In the genomic region with DNA sequence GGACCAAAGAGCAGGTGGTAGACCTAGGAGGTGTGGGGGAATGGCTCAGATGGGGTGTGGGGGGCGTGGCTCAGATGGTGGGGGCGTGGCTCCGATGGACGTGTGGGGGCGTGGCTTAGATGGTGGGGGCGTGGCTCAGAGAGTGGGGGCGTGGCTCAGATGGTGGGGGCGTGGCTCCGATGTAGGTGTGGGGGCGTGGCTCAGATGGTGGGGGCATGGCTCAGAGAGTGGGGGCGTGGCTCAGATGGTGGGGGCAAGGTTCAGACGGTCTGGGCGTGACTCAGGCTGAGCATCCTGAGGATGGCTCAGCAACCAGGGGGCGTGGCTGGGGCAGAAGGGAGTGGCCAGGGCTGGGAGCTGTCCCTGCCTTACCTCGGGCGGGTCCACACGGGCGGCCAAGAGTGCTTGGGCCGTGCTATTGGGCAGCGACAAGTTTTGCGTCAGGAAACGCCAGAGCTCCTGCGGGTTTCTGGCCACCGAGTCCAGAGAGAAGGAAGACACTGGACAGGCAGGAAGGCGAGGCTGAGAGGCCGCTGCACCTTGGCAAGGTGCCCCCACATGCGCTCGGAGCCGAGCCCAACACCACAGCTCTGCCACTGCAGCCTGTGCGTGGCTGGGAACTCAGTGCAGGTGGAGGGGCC, we compare ENCODE assay signal across 1 cellular context.
TF ChIP-seq lines count a peak whose summit lies in the region.

No MANE protein-coding gene starts in this region.

TF ChIP-seq in HepG2, 621 proteins besides CTCF, POLR2A, EP300 and RAD21 (continued from another document and continues in another):
- TF ChIP-seq, protein P1, sequence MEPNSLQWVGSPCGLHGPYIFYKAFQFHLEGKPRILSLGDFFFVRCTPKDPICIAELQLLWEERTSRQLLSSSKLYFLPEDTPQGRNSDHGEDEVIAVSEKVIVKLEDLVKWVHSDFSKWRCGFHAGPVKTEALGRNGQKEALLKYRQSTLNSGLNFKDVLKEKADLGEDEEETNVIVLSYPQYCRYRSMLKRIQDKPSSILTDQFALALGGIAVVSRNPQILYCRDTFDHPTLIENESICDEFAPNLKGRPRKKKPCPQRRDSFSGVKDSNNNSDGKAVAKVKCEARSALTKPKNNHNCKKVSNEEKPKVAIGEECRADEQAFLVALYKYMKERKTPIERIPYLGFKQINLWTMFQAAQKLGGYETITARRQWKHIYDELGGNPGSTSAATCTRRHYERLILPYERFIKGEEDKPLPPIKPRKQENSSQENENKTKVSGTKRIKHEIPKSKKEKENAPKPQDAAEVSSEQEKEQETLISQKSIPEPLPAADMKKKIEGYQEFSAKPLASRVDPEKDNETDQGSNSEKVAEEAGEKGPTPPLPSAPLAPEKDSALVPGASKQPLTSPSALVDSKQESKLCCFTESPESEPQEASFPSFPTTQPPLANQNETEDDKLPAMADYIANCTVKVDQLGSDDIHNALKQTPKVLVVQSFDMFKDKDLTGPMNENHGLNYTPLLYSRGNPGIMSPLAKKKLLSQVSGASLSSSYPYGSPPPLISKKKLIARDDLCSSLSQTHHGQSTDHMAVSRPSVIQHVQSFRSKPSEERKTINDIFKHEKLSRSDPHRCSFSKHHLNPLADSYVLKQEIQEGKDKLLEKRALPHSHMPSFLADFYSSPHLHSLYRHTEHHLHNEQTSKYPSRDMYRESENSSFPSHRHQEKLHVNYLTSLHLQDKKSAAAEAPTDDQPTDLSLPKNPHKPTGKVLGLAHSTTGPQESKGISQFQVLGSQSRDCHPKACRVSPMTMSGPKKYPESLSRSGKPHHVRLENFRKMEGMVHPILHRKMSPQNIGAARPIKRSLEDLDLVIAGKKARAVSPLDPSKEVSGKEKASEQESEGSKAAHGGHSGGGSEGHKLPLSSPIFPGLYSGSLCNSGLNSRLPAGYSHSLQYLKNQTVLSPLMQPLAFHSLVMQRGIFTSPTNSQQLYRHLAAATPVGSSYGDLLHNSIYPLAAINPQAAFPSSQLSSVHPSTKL (CRISPR knock-in tag; IDR thresholded peaks at IDR 0.05): no peak
- TF ChIP-seq HMG20B (CRISPR knock-in tag; conservative IDR thresholded peaks at IDR 0.05) (no peak), ZBTB1 (CRISPR knock-in tag; IDR thresholded peaks at IDR 0.05; ENCODE audit: borderline replicate concordance) (no peak), ZFP36L1 (CRISPR knock-in tag; IDR thresholded peaks at IDR 0.05) (no peak), AKAP8 (CRISPR knock-in tag; IDR thresholded peaks at IDR 0.05) (peak; percentile 61; the same call in 1 of the 2 replicates), ZNF790 (CRISPR knock-in tag; IDR thresholded peaks at IDR 0.05; ENCODE audit: borderline replicate concordance) (no peak), ELF1 (CRISPR knock-in tag; IDR thresholded peaks at IDR 0.05) (no peak), HNRNPK (IDR thresholded peaks at IDR 0.05; ENCODE audit: low read depth, low read length, poor library complexity, severe bottlenecking) (peak; percentile 40), RBFOX2 (IDR thresholded peaks at IDR 0.05; ENCODE audit: low read depth, low read length) (0 out of 2 replicates have a peak, but pooled peaks have one; percentile 30), ZNF724P (CRISPR knock-in tag; IDR thresholded peaks at IDR 0.05; ENCODE audit: borderline replicate concordance) (no peak), CBX5 (CRISPR knock-in tag; IDR thresholded peaks at IDR 0.05; ENCODE audit: borderline replicate concordance) (no peak), ZFP41 (CRISPR knock-in tag; IDR thresholded peaks at IDR 0.05; ENCODE audit: borderline replicate concordance) (no peak), SP1 (IDR thresholded peaks at IDR 0.05) (no peak), SP1 (CRISPR knock-in tag; IDR thresholded peaks at IDR 0.05) (peak; percentile 70), ZNF326 (CRISPR knock-in tag; IDR thresholded peaks at IDR 0.05; ENCODE audit: borderline replicate concordance) (no peak), ZNF644 (CRISPR knock-in tag; IDR thresholded peaks at IDR 0.05; ENCODE audit: low read depth) (no peak), GABPB1 (CRISPR knock-in tag; IDR thresholded peaks at IDR 0.05) (peak; percentile 24; the same call in 1 of the 2 replicates), ELF3 (CRISPR knock-in tag; IDR thresholded peaks at IDR 0.05) (peak; percentile 19; the same call in 1 of the 2 replicates), TOE1 (CRISPR knock-in tag; IDR thresholded peaks at IDR 0.05) (no peak), SALL1 (CRISPR knock-in tag; IDR thresholded peaks at IDR 0.05) (0 out of 2 replicates have a peak, but pooled peaks have one; percentile 15), EHMT2 (IDR thresholded peaks at IDR 0.05; ENCODE audit: borderline replicate concordance, low read depth, low read length) (no peak), TCF7 (IDR thresholded peaks at IDR 0.05; ENCODE audit: low read depth) (no peak), ZFY (CRISPR knock-in tag; IDR thresholded peaks at IDR 0.05) (peak; percentile 19; the same call in 1 of the 2 replicates), NBN (conservative IDR thresholded peaks at IDR 0.05) (no peak), SAP130 (CRISPR knock-in tag; IDR thresholded peaks at IDR 0.05; ENCODE audit: low read depth) (peak; percentile 72)
- TF ChIP-seq, protein P2, sequence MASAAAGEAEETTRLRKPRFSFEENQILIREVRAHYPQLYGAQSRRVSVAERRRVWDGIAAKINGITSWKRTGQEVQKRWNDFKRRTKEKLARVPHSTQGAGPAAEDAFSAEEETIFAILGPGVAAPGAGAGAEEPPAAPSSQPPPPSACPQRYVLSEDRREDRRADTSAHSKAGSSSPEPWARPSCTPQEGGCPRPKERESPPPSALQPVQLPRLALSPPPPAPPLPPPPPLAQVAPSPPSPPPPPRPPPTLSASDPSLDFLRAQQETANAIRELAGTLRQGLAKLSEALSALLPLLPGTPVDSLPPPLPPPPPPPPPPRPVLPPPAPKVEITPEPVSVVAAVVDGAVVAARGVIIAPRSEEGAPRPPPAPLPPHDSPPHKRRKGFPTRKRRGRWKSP (CRISPR knock-in tag; IDR thresholded peaks at IDR 0.05): peak; percentile 43; the same call in 1 of the 2 replicates
- TF ChIP-seq, protein P3, sequence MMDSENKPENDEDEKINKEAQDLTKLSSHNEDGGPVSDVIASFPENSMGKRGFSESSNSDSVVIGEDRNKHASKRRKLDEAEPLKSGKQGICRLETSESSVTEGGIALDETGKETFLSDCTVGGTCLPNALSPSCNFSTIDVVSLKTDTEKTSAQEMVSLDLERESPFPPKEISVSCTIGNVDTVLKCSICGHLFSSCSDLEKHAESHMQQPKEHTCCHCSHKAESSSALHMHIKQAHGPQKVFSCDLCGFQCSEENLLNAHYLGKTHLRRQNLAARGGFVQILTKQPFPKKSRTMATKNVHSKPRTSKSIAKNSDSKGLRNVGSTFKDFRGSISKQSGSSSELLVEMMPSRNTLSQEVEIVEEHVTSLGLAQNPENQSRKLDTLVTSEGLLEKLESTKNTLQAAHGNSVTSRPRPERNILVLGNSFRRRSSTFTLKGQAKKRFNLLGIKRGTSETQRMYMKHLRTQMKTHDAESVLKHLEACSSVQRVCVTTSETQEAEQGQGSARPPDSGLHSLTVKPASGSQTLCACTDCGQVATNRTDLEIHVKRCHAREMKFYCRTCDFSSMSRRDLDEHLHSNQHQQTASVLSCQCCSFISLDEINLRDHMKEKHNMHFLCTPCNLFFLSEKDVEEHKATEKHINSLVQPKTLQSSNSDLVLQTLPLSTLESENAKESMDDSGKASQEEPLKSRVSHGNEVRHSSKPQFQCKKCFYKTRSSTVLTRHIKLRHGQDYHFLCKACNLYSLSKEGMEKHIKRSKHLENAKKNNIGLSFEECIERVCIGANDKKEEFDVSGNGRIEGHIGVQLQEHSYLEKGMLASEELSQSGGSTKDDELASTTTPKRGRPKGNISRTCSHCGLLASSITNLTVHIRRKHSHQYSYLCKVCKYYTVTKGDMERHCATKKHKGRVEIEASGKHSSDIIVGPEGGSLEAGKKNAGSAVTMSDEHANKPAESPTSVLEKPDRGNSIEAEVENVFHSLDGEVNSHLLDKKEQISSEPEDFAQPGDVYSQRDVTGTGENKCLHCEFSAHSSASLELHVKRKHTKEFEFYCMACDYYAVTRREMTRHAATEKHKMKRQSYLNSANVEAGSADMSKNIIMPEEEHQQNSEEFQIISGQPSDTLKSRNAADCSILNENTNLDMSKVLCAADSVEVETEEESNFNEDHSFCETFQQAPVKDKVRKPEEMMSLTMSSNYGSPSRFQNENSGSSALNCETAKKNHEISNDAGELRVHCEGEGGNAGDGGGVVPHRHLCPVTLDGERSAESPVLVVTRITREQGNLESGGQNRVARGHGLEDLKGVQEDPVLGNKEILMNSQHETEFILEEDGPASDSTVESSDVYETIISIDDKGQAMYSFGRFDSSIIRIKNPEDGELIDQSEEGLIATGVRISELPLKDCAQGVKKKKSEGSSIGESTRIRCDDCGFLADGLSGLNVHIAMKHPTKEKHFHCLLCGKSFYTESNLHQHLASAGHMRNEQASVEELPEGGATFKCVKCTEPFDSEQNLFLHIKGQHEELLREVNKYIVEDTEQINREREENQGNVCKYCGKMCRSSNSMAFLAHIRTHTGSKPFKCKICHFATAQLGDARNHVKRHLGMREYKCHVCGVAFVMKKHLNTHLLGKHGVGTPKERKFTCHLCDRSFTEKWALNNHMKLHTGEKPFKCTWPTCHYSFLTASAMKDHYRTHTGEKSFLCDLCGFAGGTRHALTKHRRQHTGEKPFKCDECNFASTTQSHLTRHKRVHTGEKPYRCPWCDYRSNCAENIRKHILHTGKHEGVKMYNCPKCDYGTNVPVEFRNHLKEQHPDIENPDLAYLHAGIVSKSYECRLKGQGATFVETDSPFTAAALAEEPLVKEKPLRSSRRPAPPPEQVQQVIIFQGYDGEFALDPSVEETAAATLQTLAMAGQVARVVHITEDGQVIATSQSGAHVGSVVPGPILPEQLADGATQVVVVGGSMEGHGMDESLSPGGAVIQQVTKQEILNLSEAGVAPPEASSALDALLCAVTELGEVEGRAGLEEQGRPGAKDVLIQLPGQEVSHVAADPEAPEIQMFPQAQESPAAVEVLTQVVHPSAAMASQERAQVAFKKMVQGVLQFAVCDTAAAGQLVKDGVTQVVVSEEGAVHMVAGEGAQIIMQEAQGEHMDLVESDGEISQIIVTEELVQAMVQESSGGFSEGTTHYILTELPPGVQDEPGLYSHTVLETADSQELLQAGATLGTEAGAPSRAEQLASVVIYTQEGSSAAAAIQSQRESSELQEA (CRISPR knock-in tag; IDR thresholded peaks at IDR 0.05; ENCODE audit: not compliant biosample characterization): no peak
- TF ChIP-seq, protein P4, sequence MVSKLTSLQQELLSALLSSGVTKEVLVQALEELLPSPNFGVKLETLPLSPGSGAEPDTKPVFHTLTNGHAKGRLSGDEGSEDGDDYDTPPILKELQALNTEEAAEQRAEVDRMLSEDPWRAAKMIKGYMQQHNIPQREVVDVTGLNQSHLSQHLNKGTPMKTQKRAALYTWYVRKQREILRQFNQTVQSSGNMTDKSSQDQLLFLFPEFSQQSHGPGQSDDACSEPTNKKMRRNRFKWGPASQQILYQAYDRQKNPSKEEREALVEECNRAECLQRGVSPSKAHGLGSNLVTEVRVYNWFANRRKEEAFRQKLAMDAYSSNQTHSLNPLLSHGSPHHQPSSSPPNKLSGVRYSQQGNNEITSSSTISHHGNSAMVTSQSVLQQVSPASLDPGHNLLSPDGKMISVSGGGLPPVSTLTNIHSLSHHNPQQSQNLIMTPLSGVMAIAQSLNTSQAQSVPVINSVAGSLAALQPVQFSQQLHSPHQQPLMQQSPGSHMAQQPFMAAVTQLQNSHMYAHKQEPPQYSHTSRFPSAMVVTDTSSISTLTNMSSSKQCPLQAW (CRISPR knock-in tag; IDR thresholded peaks at IDR 0.05): 0 out of 2 replicates have a peak, but pooled peaks have one; percentile 34
- TF ChIP-seq, protein P5, sequence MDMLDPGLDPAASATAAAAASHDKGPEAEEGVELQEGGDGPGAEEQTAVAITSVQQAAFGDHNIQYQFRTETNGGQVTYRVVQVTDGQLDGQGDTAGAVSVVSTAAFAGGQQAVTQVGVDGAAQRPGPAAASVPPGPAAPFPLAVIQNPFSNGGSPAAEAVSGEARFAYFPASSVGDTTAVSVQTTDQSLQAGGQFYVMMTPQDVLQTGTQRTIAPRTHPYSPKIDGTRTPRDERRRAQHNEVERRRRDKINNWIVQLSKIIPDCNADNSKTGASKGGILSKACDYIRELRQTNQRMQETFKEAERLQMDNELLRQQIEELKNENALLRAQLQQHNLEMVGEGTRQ (IDR thresholded peaks at IDR 0.05; ENCODE audit: low read depth, low read length): no peak
- TF ChIP-seq, protein P5 (CRISPR knock-in tag; IDR thresholded peaks at IDR 0.05; ENCODE audit: borderline replicate concordance): peak; percentile 17; the same call in 1 of the 2 replicates
- TF ChIP-seq, protein P6, sequence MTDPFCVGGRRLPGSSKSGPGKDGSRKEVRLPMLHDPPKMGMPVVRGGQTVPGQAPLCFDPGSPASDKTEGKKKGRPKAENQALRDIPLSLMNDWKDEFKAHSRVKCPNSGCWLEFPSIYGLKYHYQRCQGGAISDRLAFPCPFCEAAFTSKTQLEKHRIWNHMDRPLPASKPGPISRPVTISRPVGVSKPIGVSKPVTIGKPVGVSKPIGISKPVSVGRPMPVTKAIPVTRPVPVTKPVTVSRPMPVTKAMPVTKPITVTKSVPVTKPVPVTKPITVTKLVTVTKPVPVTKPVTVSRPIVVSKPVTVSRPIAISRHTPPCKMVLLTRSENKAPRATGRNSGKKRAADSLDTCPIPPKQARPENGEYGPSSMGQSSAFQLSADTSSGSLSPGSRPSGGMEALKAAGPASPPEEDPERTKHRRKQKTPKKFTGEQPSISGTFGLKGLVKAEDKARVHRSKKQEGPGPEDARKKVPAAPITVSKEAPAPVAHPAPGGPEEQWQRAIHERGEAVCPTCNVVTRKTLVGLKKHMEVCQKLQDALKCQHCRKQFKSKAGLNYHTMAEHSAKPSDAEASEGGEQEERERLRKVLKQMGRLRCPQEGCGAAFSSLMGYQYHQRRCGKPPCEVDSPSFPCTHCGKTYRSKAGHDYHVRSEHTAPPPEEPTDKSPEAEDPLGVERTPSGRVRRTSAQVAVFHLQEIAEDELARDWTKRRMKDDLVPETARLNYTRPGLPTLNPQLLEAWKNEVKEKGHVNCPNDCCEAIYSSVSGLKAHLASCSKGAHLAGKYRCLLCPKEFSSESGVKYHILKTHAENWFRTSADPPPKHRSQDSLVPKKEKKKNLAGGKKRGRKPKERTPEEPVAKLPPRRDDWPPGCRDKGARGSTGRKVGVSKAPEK (CRISPR knock-in tag; IDR thresholded peaks at IDR 0.05; ENCODE audit: borderline replicate concordance): no peak
- TF ChIP-seq, protein P7, sequence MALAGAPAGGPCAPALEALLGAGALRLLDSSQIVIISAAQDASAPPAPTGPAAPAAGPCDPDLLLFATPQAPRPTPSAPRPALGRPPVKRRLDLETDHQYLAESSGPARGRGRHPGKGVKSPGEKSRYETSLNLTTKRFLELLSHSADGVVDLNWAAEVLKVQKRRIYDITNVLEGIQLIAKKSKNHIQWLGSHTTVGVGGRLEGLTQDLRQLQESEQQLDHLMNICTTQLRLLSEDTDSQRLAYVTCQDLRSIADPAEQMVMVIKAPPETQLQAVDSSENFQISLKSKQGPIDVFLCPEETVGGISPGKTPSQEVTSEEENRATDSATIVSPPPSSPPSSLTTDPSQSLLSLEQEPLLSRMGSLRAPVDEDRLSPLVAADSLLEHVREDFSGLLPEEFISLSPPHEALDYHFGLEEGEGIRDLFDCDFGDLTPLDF (CRISPR knock-in tag; IDR thresholded peaks at IDR 0.05): no peak
